Comparison of ENCODE assay signal across 8 cellular contexts in the genomic region with DNA sequence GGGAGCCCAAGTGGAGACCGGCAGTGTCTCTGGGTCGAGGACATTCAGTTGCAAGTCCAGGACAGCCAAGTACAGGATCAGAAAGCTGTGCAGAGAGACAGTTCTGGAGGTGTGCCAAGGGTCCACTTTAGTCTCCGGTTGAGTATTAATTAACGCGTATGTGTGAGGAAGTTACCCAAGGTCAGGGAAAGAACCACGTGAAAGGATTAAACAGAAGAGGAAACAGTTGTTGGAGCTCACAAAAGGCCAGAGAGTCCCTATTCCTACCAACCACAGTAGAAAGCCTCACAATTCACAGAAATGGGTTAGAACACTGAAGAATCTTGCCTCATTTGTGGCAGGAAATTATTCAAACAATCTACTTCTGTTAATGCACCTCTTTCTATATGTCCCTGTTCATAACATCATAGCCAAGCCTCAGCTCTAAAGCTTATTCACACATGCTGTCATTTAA. TPM values are rescaled to one million over a fixed set of nuclear protein-coding genes. Genes with fewer than 3 reads are reported as not detected.
DNase-seq lines count a peak whose midpoint lies in the region; ATAC-seq and TF ChIP-seq lines count a peak whose summit lies in the region.

No MANE protein-coding gene starts in this region.

- ATAC-seq in GM19395 (IDR thresholded peaks at IDR 0.05; ENCODE audit: unreplicated experiment) (peak; percentile 62), lung (ENCODE audit: insufficient read depth, low FRiP score) (peak; percentile 70), foreskin keratinocyte (no peak), GM19035 (IDR thresholded peaks at IDR 0.05; ENCODE audit: unreplicated experiment) (no peak), GM21526 (IDR thresholded peaks at IDR 0.05; ENCODE audit: low FRiP score, unreplicated experiment) (no peak)

- peak; percentile 92 for DNase-seq in NCI-H1092 (lab: John Stamatoyannopoulos, UW)
- DNase-seq in UCSD-AML1 (lab: John Stamatoyannopoulos, UW; ENCODE audit: unreplicated experiment) = peak; percentile 30
- peak; percentile 80 for DNase-seq in lung (ENCODE audit: low spot score)
- DNase-seq in foreskin keratinocyte = no peak
- no peak for DNase-seq in hepatic stellate cell (ENCODE audit: low spot score)

- no peaks in the 10 kb centered on the region for H3K36me3 ChIP-seq in lung (ENCODE audit: control insufficient read depth in 2 of 2, insufficient read depth in 2 of 2, low read length in 2 of 2)

- 5 to 15% methylated on average over 6 of the region's 6 CpGs for WGBS in lung, 2 donors

- peak overlapping the region in 1 of 2 donors; percentile 62 for H3K27ac ChIP-seq in lung (ENCODE audit: low read depth in 1 of 2, low read length in 1 of 2)
- no peak overlapping the region for H3K27ac ChIP-seq in foreskin keratinocyte

- TF ChIP-seq CTCF in lung (IDR thresholded peaks at IDR 0.05; ENCODE audit: control extremely low read depth, extremely low read depth) (no peak), foreskin keratinocyte (conservative IDR thresholded peaks at IDR 0.05) (no peak)

- no peaks in the 10 kb centered on the region for H3K9me3 ChIP-seq in lung (ENCODE audit: control insufficient read depth in 2 of 2, insufficient read depth in 1 of 2, low read length in 1 of 2)

- H3K4me1 ChIP-seq in lung (ENCODE audit: control insufficient read depth in 2 of 2, insufficient read depth in 2 of 2, low read length in 2 of 2) (peaks cover 0 to 6% of the 10 kb centered on the region in 2 donors), foreskin keratinocyte (no peaks in the 10 kb centered on the region)

- H3K27me3 ChIP-seq in lung (ENCODE audit: control insufficient read depth, insufficient read depth) = no peaks in the 10 kb centered on the region
- peaks cover 6% of the 10 kb centered on the region for H3K27me3 ChIP-seq in foreskin keratinocyte

- H3K4me3 ChIP-seq in lung = no peak overlapping the region

RNA-seq across cellular contexts. Expression of a gene that starts 17.9 kb away (rescaled TPM):
- 10 to 100 TPM; 15.4 to 20.5 TPM for total RNA-seq in lung
- polyA plus RNA-seq in lung = 1 to 10 TPM; 6.5 to 7.1 TPM
- total RNA-seq in foreskin keratinocyte = 0.71 and 1.3 TPM in 2 replicates
- polyA plus RNA-seq in foreskin keratinocyte = 0.33 and 0.41 TPM in 2 replicates

Comparison
In these comparisons a context has a peak if more than half of its experiments do, and no peak if none do; other contexts are left out.
1. ATAC-seq: peak in GM19395 (single experiment) and lung (single experiment); none in foreskin keratinocyte (single experiment), GM19035 (single experiment) and GM21526 (single experiment).
2. DNase-seq: peak in NCI-H1092 (single experiment), UCSD-AML1 (single experiment) and lung (single experiment); none in foreskin keratinocyte (0 of 2) and hepatic stellate cell (single experiment).